ENCODE assay signal across 12 cellular contexts in genomic region chr16:57892041-57892440, GRCh38.
A peak's percentile ranks its signal among the peaks of the same experiment; 100 is the strongest.
DNase-seq lines count a peak whose midpoint lies in the region; ATAC-seq and TF ChIP-seq lines count a peak whose summit lies in the region.
"Had no signal": no experiment of that assay in that cellular context is flagged by ENCODE, and none has a peak within 500 bp of the region (broad histone marks: within the 10 kb centered on the region; RNA-seq: fewer than 3 reads in every experiment).

No MANE protein-coding gene starts in this region.

- H3K27me3 Mint-ChIP-seq in activated CD4-positive, alpha-beta memory T cell treated with anti-CD3 and anti-CD28 coated beads for 36 hours: peaks cover 12% of the 10 kb centered on the region

- H3K4me1 ChIP-seq in body of pancreas: peaks cover 41% of the 10 kb centered on the region
- peaks cover 30% of the 10 kb centered on the region for H3K4me1 ChIP-seq in mesenchymal stem cell (ENCODE audit: control insufficient read depth, insufficient read depth, low read depth, low read length)

- H3K27ac ChIP-seq in body of pancreas (peak overlapping the region in 3 of 4 donors; percentile 82 to 94 (median 87)), mesenchymal stem cell (ENCODE audit: low read length, poor library complexity, severe bottlenecking) (peak overlapping the region; percentile 83)

- H3K36me3 Mint-ChIP-seq in activated CD4-positive, alpha-beta memory T cell treated with anti-CD3 and anti-CD28 coated beads for 36 hours: no peaks in the 10 kb centered on the region

- H3K9me3 Mint-ChIP-seq in activated CD4-positive, alpha-beta memory T cell treated with anti-CD3 and anti-CD28 coated beads for 36 hours: no peaks in the 10 kb centered on the region
- H3K9me3 Mint-ChIP-seq: central memory CD8-positive, alpha-beta T cell; naive thymus-derived CD8-positive, alpha-beta T cell had no signal

- no peak overlapping the region for H4K91ac ChIP-seq in mesenchymal stem cell (ENCODE audit: low read length)

- H2BK5ac ChIP-seq in mesenchymal stem cell (ENCODE audit: low read depth, low read length, poor library complexity, severe bottlenecking): peak overlapping the region; percentile 60

- no peak overlapping the region for H2BK15ac ChIP-seq in mesenchymal stem cell (ENCODE audit: low read depth, poor library complexity, severe bottlenecking)

- no peak overlapping the region for H3K4me2 ChIP-seq in mesenchymal stem cell (ENCODE audit: low read length, poor library complexity, severe bottlenecking)

- H3K18ac ChIP-seq in mesenchymal stem cell (ENCODE audit: low read depth in 1 of 2, low read length in 2 of 2): no peak overlapping the region

- POLR2A ChIA-PET in activated CD4-positive, alpha-beta memory T cell treated with anti-CD3 and anti-CD28 coated beads for 36 hours (lab: Charles Lee): no interaction called here

- H3K9ac ChIP-seq in mesenchymal stem cell (ENCODE audit: low read length): no peak overlapping the region

- no peak overlapping the region for H3K23ac ChIP-seq in mesenchymal stem cell (ENCODE audit: low read length in 2 of 2)

- CTCF ChIA-PET in activated CD4-positive, alpha-beta memory T cell treated with anti-CD3 and anti-CD28 coated beads for 36 hours (lab: Charles Lee): interaction anchor here (1.0 to 2.3 kb wide), 2 partner anchors 10 to 136 kb away, joined by 3 to 5 read pairs; no protein-coding TSS in a partner anchor

- H3K4ac ChIP-seq in mesenchymal stem cell (ENCODE audit: low read depth in 1 of 2, low read length in 2 of 2): no peak overlapping the region

- H3K27me3 ChIP-seq in body of pancreas (no peaks in the 10 kb centered on the region), mesenchymal stem cell (ENCODE audit: control insufficient read depth in 1 of 2, insufficient read depth in 1 of 2, low read length in 2 of 2) (peaks cover 0 to 34% of the 10 kb centered on the region in 2 experiments)

- no peak overlapping the region for H3K14ac ChIP-seq in mesenchymal stem cell (ENCODE audit: low read length in 2 of 2)

- no peak overlapping the region for H4K8ac ChIP-seq in mesenchymal stem cell (ENCODE audit: low read length)

- H3K9me3 ChIP-seq in body of pancreas: no peaks in the 10 kb centered on the region
- H3K9me3 ChIP-seq in mesenchymal stem cell (ENCODE audit: control insufficient read depth, low read length): no peaks in the 10 kb centered on the region
- H3K9me3 ChIP-seq: esophagus squamous epithelium had no signal

- intact Hi-C loops in body of pancreas (cut with DNase I): no loop called here
- intact Hi-C loops in activated CD4-positive, alpha-beta memory T cell treated with anti-CD3 and anti-CD28 coated beads for 36 hours (cut with micrococcal nuclease): loop anchor here (10.0 kb wide), 1 partner anchor 413 kb away; no protein-coding TSS in a partner anchor

- no peak overlapping the region for H3K4me3 Mint-ChIP-seq in activated CD4-positive, alpha-beta memory T cell treated with anti-CD3 and anti-CD28 coated beads for 36 hours
- H3K4me3 Mint-ChIP-seq: central memory CD8-positive, alpha-beta T cell had no signal

- no peaks in the 10 kb centered on the region for H3K36me3 ChIP-seq in body of pancreas (replicated peaks in 1 of 2; ENCODE audit: insufficient read depth in 1 of 2, low read depth in 2 of 2)
- no peaks in the 10 kb centered on the region for H3K36me3 ChIP-seq in mesenchymal stem cell (ENCODE audit: control insufficient read depth in 1 of 2, insufficient read depth in 2 of 2, low read depth in 1 of 2, low read length in 2 of 2)
- H3K36me3 ChIP-seq: esophagus squamous epithelium had no signal

- TF ChIP-seq POLR2A in body of pancreas (IDR thresholded peaks at IDR 0.05): no peak

- 66 to 81% methylated on average over 8 of the region's 8 CpGs for WGBS in body of pancreas, 2 donors
- WGBS in mesenchymal stem cell: 88% methylated on average over 8 of the region's 8 CpGs

- no peak overlapping the region for H3K4me3 ChIP-seq in body of pancreas
- H3K4me3 ChIP-seq in mesenchymal stem cell (ENCODE audit: insufficient read depth in 1 of 2, low read depth in 1 of 2, low read length in 2 of 2): no peak overlapping the region
- H3K4me3 ChIP-seq: esophagus squamous epithelium had no signal

- ATAC-seq in body of pancreas: no peak
- no peak for ATAC-seq in GM21447 (IDR thresholded peaks at IDR 0.05; ENCODE audit: unreplicated experiment)
- ATAC-seq in GM18870 (IDR thresholded peaks at IDR 0.05; ENCODE audit: unreplicated experiment): no peak
- ATAC-seq: naive thymus-derived CD8-positive, alpha-beta T cell had no signal

- DNase-seq in AG20443 (ENCODE audit: low spot score): peak; percentile 38
- peak; percentile 94 for DNase-seq in LHCN-M2 (ENCODE audit: low read depth)
- DNase-seq in body of pancreas: no peak
- peak; percentile 21 for DNase-seq in mesenchymal stem cell
- DNase-seq in NCI-H2171 (lab: John Stamatoyannopoulos, UW): no peak
- DNase-seq in activated CD4-positive, alpha-beta memory T cell treated with anti-CD3 and anti-CD28 coated beads for 36 hours: no peak
- DNase-seq: esophagus squamous epithelium, NCI-H510A treated with DMSO at 0.1 percent for 48 hours had no signal

- no peak for TF ChIP-seq CTCF in body of pancreas (IDR thresholded peaks at IDR 0.05)

- no peak overlapping the region for H2BK12ac ChIP-seq in mesenchymal stem cell (ENCODE audit: low read length in 2 of 2)

- peaks cover 11% of the 10 kb centered on the region for H3K4me1 Mint-ChIP-seq in activated CD4-positive, alpha-beta memory T cell treated with anti-CD3 and anti-CD28 coated beads for 36 hours (ENCODE audit: low read depth)

- no peaks in the 10 kb centered on the region for H3K79me1 ChIP-seq in mesenchymal stem cell (replicated peaks; ENCODE audit: low read length, poor library complexity, severe bottlenecking)

- no peak overlapping the region for H3K27ac Mint-ChIP-seq in activated CD4-positive, alpha-beta memory T cell treated with anti-CD3 and anti-CD28 coated beads for 36 hours
- H3K27ac Mint-ChIP-seq: naive thymus-derived CD8-positive, alpha-beta T cell had no signal

- H2BK120ac ChIP-seq in mesenchymal stem cell (ENCODE audit: low read depth, low read length): no peak overlapping the region

- peak overlapping the region; percentile 27 for H2AK5ac ChIP-seq in mesenchymal stem cell (ENCODE audit: low read length, severe bottlenecking)

- H2AFZ ChIP-seq in mesenchymal stem cell (ENCODE audit: low read depth, low read length): no peak overlapping the region

Comparison
In these comparisons a context has a peak if more than half of its experiments do, and no peak if none do; other contexts are left out.
1. DNase-seq: peak in AG20443 (single experiment), LHCN-M2 (single experiment) and mesenchymal stem cell (single experiment); none in body of pancreas (0 of 4), NCI-H2171 (single experiment) and activated CD4-positive, alpha-beta memory T cell treated with anti-CD3 and anti-CD28 coated beads for 36 hours (single experiment).